20 cellular contexts compared by ENCODE assay signal in genomic region chr20:1671891-1672669, GRCh38. TPM values are rescaled to one million over a fixed set of nuclear protein-coding genes. Genes with fewer than 3 reads are reported as not detected.
A peak's percentile ranks its signal among the peaks of the same experiment; 100 is the strongest.
DNase-seq lines count a peak whose midpoint lies in the region; TF ChIP-seq lines count a peak whose summit lies in the region.
"Had no signal": no experiment of that assay in that cellular context is flagged by ENCODE, and none has a peak within 500 bp of the region (broad histone marks: within the 10 kb centered on the region; RNA-seq: fewer than 3 reads in every experiment).

No MANE protein-coding gene starts in this region.

- H3K36me3 ChIP-seq in SJCRH30 (no peaks in the 10 kb centered on the region), Caco-2 (ENCODE audit: control insufficient read depth, insufficient read depth, low read length) (no peaks in the 10 kb centered on the region)
- H3K36me3 ChIP-seq: BLaER1 treated with 17β-estradiol and CSF1 and Interleukin-3, amounts not matched to agents 10 nM and 100 nM; cardiac muscle cell; tibial nerve had no signal

- peaks cover 95% of the 10 kb centered on the region for H3K4me1 Mint-ChIP-seq in activated CD4-positive, alpha-beta T cell treated with anti-CD3 and anti-CD28 coated beads, Interleukin-2, amount 10 ng/mL, durations not matched to agents 7 days and 5 days
- H3K4me1 Mint-ChIP-seq in Caco-2 (ENCODE audit: low read depth, unreplicated experiment) = no peaks in the 10 kb centered on the region

- TF ChIP-seq CTCF in GM13977 (IDR thresholded peaks at IDR 0.05; ENCODE audit: extremely low read depth, insufficient read depth, missing control alignments) = no peak
- TF ChIP-seq CTCF in Caco-2 (IDR thresholded peaks at IDR 0.05; ENCODE audit: insufficient read depth in 1 of 2, low read depth in 1 of 2, low read length in 1 of 2, severe bottlenecking in 1 of 2, unreplicated experiment in 1 of 2) = no peak

- H3K36me3 Mint-ChIP-seq in activated CD4-positive, alpha-beta T cell treated with anti-CD3 and anti-CD28 coated beads, Interleukin-2, amount 10 ng/mL, durations not matched to agents 7 days and 5 days (ENCODE audit: low read depth) = peaks cover 33% of the 10 kb centered on the region
- no peaks in the 10 kb centered on the region for H3K36me3 Mint-ChIP-seq in Caco-2 (ENCODE audit: insufficient read depth, unreplicated experiment)

- H3K4me3 ChIP-seq in SJCRH30 (no peak overlapping the region), Caco-2 (ENCODE audit: low read depth, low read length) (no peak overlapping the region)
- H3K4me3 ChIP-seq: BLaER1 treated with 17β-estradiol and CSF1 and Interleukin-3, amounts not matched to agents 10 nM and 100 nM; cardiac muscle cell; lung; tibial nerve had no signal

- peaks cover 13% of the 10 kb centered on the region for H3K9me3 Mint-ChIP-seq in activated CD4-positive, alpha-beta T cell treated with anti-CD3 and anti-CD28 coated beads, Interleukin-2, amount 10 ng/mL, durations not matched to agents 7 days and 5 days
- H3K9me3 Mint-ChIP-seq in Caco-2 (ENCODE audit: unreplicated experiment) = no peaks in the 10 kb centered on the region

- intact Hi-C loops in Caco-2 (cut with micrococcal nuclease; ENCODE audit: unreplicated experiment) = no loop called here

- peak overlapping the region; percentile 76 for H3K27ac ChIP-seq in cingulate gyrus (ENCODE audit: low read depth, low read length)
- H3K27ac ChIP-seq in SJCRH30 = no peak overlapping the region
- H3K27ac ChIP-seq: BLaER1 treated with 17β-estradiol and CSF1 and Interleukin-3, amounts not matched to agents 10 nM and 100 nM; cardiac muscle cell; tibial nerve had no signal

- H3K27me3 ChIP-seq in SJCRH30 (peaks cover 12% of the 10 kb centered on the region; the same call in 1 of the 2 replicates), Caco-2 (replicated peaks; ENCODE audit: control insufficient read depth, insufficient read depth, low read length) (no peaks in the 10 kb centered on the region; the same call in none of the 2 replicates)
- H3K27me3 ChIP-seq: BLaER1 treated with 17β-estradiol and CSF1 and Interleukin-3, amounts not matched to agents 10 nM and 100 nM; tibial nerve had no signal

- no peaks in the 10 kb centered on the region for H3K9me3 ChIP-seq in SJCRH30 (replicated peaks)
- no peaks in the 10 kb centered on the region for H3K9me3 ChIP-seq in Caco-2
- H3K9me3 ChIP-seq: tibial nerve had no signal

- no peaks in the 10 kb centered on the region for H3K27me3 Mint-ChIP-seq in activated CD4-positive, alpha-beta T cell treated with anti-CD3 and anti-CD28 coated beads, Interleukin-2, amount 10 ng/mL, durations not matched to agents 7 days and 5 days
- H3K27me3 Mint-ChIP-seq in Caco-2 (ENCODE audit: insufficient read depth, unreplicated experiment) = peaks cover 10% of the 10 kb centered on the region

- no TSS peak for BruUV-seq in Caco-2 (replicated peaks; lab: Mats Ljungman, UMichigan)

- in situ Hi-C loops in GM13977 (cut with MboI; ENCODE audit: low pct_unique_long_range_greater_than_20kb, low sequenced_read_pairs, unreplicated experiment) = no loop called here

- peak overlapping the region; percentile 84 for H3K27ac Mint-ChIP-seq in activated CD4-positive, alpha-beta T cell treated with anti-CD3 and anti-CD28 coated beads, Interleukin-2, amount 10 ng/mL, durations not matched to agents 7 days and 5 days
- no peak overlapping the region for H3K27ac Mint-ChIP-seq in Caco-2 (ENCODE audit: unreplicated experiment)

- H3K4me1 ChIP-seq in SJCRH30 (no peaks in the 10 kb centered on the region), Caco-2 (no peaks in the 10 kb centered on the region)
- H3K4me1 ChIP-seq: BLaER1 treated with 17β-estradiol and CSF1 and Interleukin-3, amounts not matched to agents 10 nM and 100 nM; tibial nerve had no signal

- DNase-seq in GM13977 (ENCODE audit: low spot score) = peak; percentile 14
- no peak for DNase-seq in activated CD4-positive, alpha-beta T cell treated with anti-CD3 and anti-CD28 coated beads, Interleukin-2, amount 10 ng/mL, durations not matched to agents 7 days and 5 days
- peak; percentile 73 for DNase-seq in putamen (ENCODE audit: low spot score)
- DNase-seq in SJCRH30 = no peak
- no peak for DNase-seq in COLO668 (lab: John Stamatoyannopoulos, UW; ENCODE audit: unreplicated experiment)
- no peak for DNase-seq in Caco-2
- DNase-seq: activated CD4-positive, CD25-positive, alpha-beta regulatory T cell treated with anti-CD3 and anti-CD28 coated beads, Interleukin-2, amount 50 U/mL, for 72 hours; activated gamma-delta T cell treated with Interleukin-2 at 50 U/mL for 16 hours; foreskin melanocyte; Karpas-422; NCI-H1417; NCI-H2227 treated with DMSO at 0.1 percent for 48 hours; NK-92 treated with Interleukin-12 subunit alpha and Interleukin-12 subunit beta, amount 100 ng/mL, for 24 hours; right cardiac atrium had no signal

- POLR2A ChIA-PET in activated CD4-positive, alpha-beta T cell treated with anti-CD3 and anti-CD28 coated beads, Interleukin-2, amount 10 ng/mL, durations not matched to agents 7 days and 5 days (lab: Charles Lee) = no interaction called here
- POLR2A ChIA-PET in Caco-2 (lab: Charles Lee) = no interaction called here

- peak overlapping the region; percentile 23 for H3K4me3 Mint-ChIP-seq in activated CD4-positive, alpha-beta T cell treated with anti-CD3 and anti-CD28 coated beads, Interleukin-2, amount 10 ng/mL, durations not matched to agents 7 days and 5 days
- H3K4me3 Mint-ChIP-seq in Caco-2 (ENCODE audit: unreplicated experiment) = no peak overlapping the region

- CTCF ChIA-PET in activated CD4-positive, alpha-beta T cell treated with anti-CD3 and anti-CD28 coated beads, Interleukin-2, amount 10 ng/mL, durations not matched to agents 7 days and 5 days (lab: Charles Lee) = interaction anchor here (0.7 to 1.0 kb wide), 2 partner anchors 11 to 12 kb away, joined by 3 to 4 read pairs; no protein-coding TSS in a partner anchor
- CTCF ChIA-PET in Caco-2 (lab: Charles Lee) = no interaction called here

RNA-seq across cellular contexts. Expression of gene SIRPG, which starts 14.5 kb away (rescaled TPM):
- total RNA-seq in activated CD4-positive, alpha-beta T cell treated with anti-CD3 and anti-CD28 coated beads, Interleukin-2, amount 10 ng/mL, durations not matched to agents 7 days and 5 days = 10 to 100 TPM; 82.6 to 90.1 TPM
- total RNA-seq in SJCRH30 (2014; rRNA removed; shearing (Covaris generic)) = not detected in 2 replicates
- not detected in 2 replicates for total RNA-seq in Caco-2 (2022)
- total RNA-seq: cardiac muscle cell, Daoy had no signal

RNA-seq across cellular contexts. Expression of gene SIRPB1, which starts 52.3 kb away (rescaled TPM):
- 1 to 10 TPM; 3.6 to 4.5 TPM for total RNA-seq in activated CD4-positive, alpha-beta T cell treated with anti-CD3 and anti-CD28 coated beads, Interleukin-2, amount 10 ng/mL, durations not matched to agents 7 days and 5 days
- not detected in 2 replicates for total RNA-seq in SJCRH30 (2014; rRNA removed; shearing (Covaris generic))
- total RNA-seq in Caco-2 (2022) = not detected in 2 replicates
- total RNA-seq: cardiac muscle cell had no signal

Comparison
In these comparisons a context has a peak if more than half of its experiments do, and no peak if none do; other contexts are left out.
1. DNase-seq: peak in GM13977 (single experiment) and putamen (single experiment); none in activated CD4-positive, alpha-beta T cell treated with anti-CD3 and anti-CD28 coated beads, Interleukin-2, amount 10 ng/mL, durations not matched to agents 7 days and 5 days (single experiment), SJCRH30 (0 of 2), COLO668 (single experiment) and Caco-2 (0 of 2).
2. RNA of gene SIRPG, which starts 14.5 kb away (total RNA-seq): 82.6 to 90.1 TPM in activated CD4-positive, alpha-beta T cell treated with anti-CD3 and anti-CD28 coated beads, Interleukin-2, amount 10 ng/mL, durations not matched to agents 7 days and 5 days; not detected in SJCRH30 and not detected in Caco-2; every median in the first group is over 10 times any median in the second.